8 cellular contexts compared by ENCODE assay signal in genomic region chr5:171419663-171420428, GRCh38. TPM values are rescaled to one million over a fixed set of nuclear protein-coding genes. Genes with fewer than 3 reads are reported as not detected.
DNase-seq lines count a peak whose midpoint lies in the region; ATAC-seq and TF ChIP-seq lines count a peak whose summit lies in the region.

No MANE protein-coding gene starts in this region.

- peaks cover 18% of the 10 kb centered on the region for H3K4me1 ChIP-seq in effector memory CD4-positive, alpha-beta T cell (ENCODE audit: control insufficient read depth, insufficient read depth, low read length, poor library complexity, severe bottlenecking)
- H3K4me1 ChIP-seq in tibial nerve: peaks cover 0 to 33% (median 16%) of the 10 kb centered on the region in 4 donors

- TF ChIP-seq CTCF in SU-DHL-6 (IDR thresholded peaks at IDR 0.05; ENCODE audit: insufficient read depth, low read length, poor library complexity, severe bottlenecking) (no peak), tibial nerve (IDR thresholded peaks at IDR 0.05) (no peak)

- H4K20me1 ChIP-seq in SU-DHL-6 (ENCODE audit: low read depth, low read length): no peaks in the 10 kb centered on the region

- H3K36me3 ChIP-seq in SU-DHL-6 (ENCODE audit: low read length) (no peaks in the 10 kb centered on the region), tibial nerve (no peaks in the 10 kb centered on the region)
- H3K36me3 ChIP-seq in effector memory CD4-positive, alpha-beta T cell (ENCODE audit: control insufficient read depth, insufficient read depth, low read length): no peaks in the 10 kb centered on the region

- no peak overlapping the region for H3K27ac ChIP-seq in SU-DHL-6 (ENCODE audit: low read depth, low read length)
- H3K27ac ChIP-seq in effector memory CD4-positive, alpha-beta T cell (ENCODE audit: insufficient read depth, low read length, poor library complexity, severe bottlenecking): no peak overlapping the region
- H3K27ac ChIP-seq in tibial nerve: peak overlapping the region in 2 of 4 donors; percentile 0 to 76

- no peaks in the 10 kb centered on the region for H3K9me2 ChIP-seq in SU-DHL-6 (replicated peaks; ENCODE audit: insufficient read depth, low read length)

- peak; percentile 42 for ATAC-seq in HG02981 (IDR thresholded peaks at IDR 0.05; ENCODE audit: unreplicated experiment)

- H3K9me3 ChIP-seq in SU-DHL-6 (ENCODE audit: insufficient read depth, low read length) (no peaks in the 10 kb centered on the region), tibial nerve (no peaks in the 10 kb centered on the region)
- no peaks in the 10 kb centered on the region for H3K9me3 ChIP-seq in effector memory CD4-positive, alpha-beta T cell (ENCODE audit: control insufficient read depth, low read length)

- no peak for TF ChIP-seq POLR2A in tibial nerve (IDR thresholded peaks at IDR 0.05)

- DNase-seq in NOMO-1 treated with DMSO at 0.1 percent for 48 hours (lab: John Stamatoyannopoulos, UW; ENCODE audit: unreplicated experiment) (peak; percentile 38), NOMO-1 (lab: John Stamatoyannopoulos, UW; ENCODE audit: unreplicated experiment in 2 of 2) (no peak), mesenteric fat pad (ENCODE audit: low spot score) (peak; percentile 88), tibial nerve (ENCODE audit: low spot score in 2 of 2) (no peak)
- no peak for DNase-seq in effector memory CD4-positive, alpha-beta T cell
- no peak for DNase-seq in stimulated activated naive CD4-positive, alpha-beta T cell treated with Interleukin-2 at 50 U/mL for 16 hours (lab: John Stamatoyannopoulos, UW)

- no peaks in the 10 kb centered on the region for H3K79me2 ChIP-seq in SU-DHL-6 (ENCODE audit: insufficient read depth, low read length)

- H3K4me2 ChIP-seq in SU-DHL-6 (ENCODE audit: low read depth, low read length, poor library complexity, severe bottlenecking): peak overlapping the region; percentile 68

- peak overlapping the region; percentile 44 for H3K4me3 ChIP-seq in SU-DHL-6 (ENCODE audit: insufficient read depth, low read length, poor library complexity, severe bottlenecking)
- peak overlapping the region; percentile 38 for H3K4me3 ChIP-seq in effector memory CD4-positive, alpha-beta T cell (ENCODE audit: insufficient read depth, low read depth, low read length, poor library complexity, severe bottlenecking)
- peak overlapping the region; percentile 28 to 56 (median 32) for H3K4me3 ChIP-seq in tibial nerve

- H3K9ac ChIP-seq in SU-DHL-6 (ENCODE audit: low read length): peak overlapping the region; percentile 27; the same call in 1 of the 2 replicates

- WGBS in tibial nerve, 2 donors: 0% methylated on average over 15 to 24 of the region's 99 CpGs

- no peak overlapping the region for H2AFZ ChIP-seq in SU-DHL-6 (ENCODE audit: low read depth, low read length, severe bottlenecking)

- TF ChIP-seq EP300 in tibial nerve (IDR thresholded peaks at IDR 0.05): no peak

- peaks cover 31% of the 10 kb centered on the region for H3F3A ChIP-seq in SU-DHL-6 (ENCODE audit: insufficient read depth)

- H3K27me3 ChIP-seq in SU-DHL-6 (ENCODE audit: low read length) (no peaks in the 10 kb centered on the region), tibial nerve (peaks cover 0 to 5% of the 10 kb centered on the region in 2 donors)
- peaks cover 17% of the 10 kb centered on the region for H3K27me3 ChIP-seq in effector memory CD4-positive, alpha-beta T cell (replicated peaks; ENCODE audit: control insufficient read depth, insufficient read depth, low read length, poor library complexity, severe bottlenecking)

RNA-seq across cellular contexts. Expression of gene FGF18, which starts 0.4 kb away (rescaled TPM):
- total RNA-seq in mesenteric fat pad (1.7 TPM), tibial nerve (1 to 10 TPM; 2.4 to 6.9 (median 6.4) TPM)

RNA-seq across cellular contexts. Expression of gene NPM1, which starts 32.2 kb away (rescaled TPM):
- total RNA-seq in mesenteric fat pad (526 TPM), tibial nerve (100 to 1,000 TPM; 422 to 496 (median 444) TPM)

Comparison
In these comparisons a context has a peak if more than half of its experiments do, and no peak if none do; other contexts are left out.
1. DNase-seq: peak in NOMO-1 treated with DMSO at 0.1 percent for 48 hours (single experiment) and mesenteric fat pad (single experiment); none in NOMO-1 (0 of 2), effector memory CD4-positive, alpha-beta T cell (0 of 3), tibial nerve (0 of 2) and stimulated activated naive CD4-positive, alpha-beta T cell treated with Interleukin-2 at 50 U/mL for 16 hours (single experiment).
2. Peak in every context shown above with its lines, with median percentiles within 50 percentile points of each other: H3K4me3 ChIP-seq.